ENCODE assay signal across 25 cellular contexts in the genomic region with DNA sequence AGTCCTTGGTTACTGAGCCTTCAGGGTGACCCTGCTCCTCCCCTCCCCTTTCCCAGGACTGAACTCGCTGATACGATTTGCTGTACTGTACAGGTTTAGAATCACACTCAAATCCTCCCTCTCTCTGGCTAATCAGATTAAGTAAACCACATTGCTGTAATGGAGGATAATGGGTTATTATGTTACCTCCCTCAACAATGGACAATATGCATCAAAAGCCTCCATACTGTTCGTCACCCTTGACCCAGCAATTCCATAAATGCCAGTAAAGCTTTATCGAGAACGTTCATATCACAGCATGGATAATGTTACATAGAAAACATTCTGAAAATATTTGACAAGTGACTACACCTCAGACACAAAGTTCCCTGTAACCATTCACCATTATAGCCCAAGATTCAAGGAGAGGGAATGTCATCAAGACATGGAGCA.
DNase-seq lines count a peak whose midpoint lies in the region; ATAC-seq, FAIRE-seq and TF ChIP-seq lines count a peak whose summit lies in the region.
"Had no signal": no experiment of that assay in that cellular context is flagged by ENCODE, and none has a peak within 500 bp of the region (broad histone marks: within the 10 kb centered on the region; RNA-seq: fewer than 3 reads in every experiment).

No MANE protein-coding gene starts in this region.

- DNase-seq in GM23338 (ENCODE audit: low spot score) (no peak), NCI-H82 treated with DMSO at 0.1 percent for 48 hours (lab: John Stamatoyannopoulos, UW; ENCODE audit: unreplicated experiment) (peak; percentile 93), endothelial cell of umbilical vein (ENCODE audit: low read depth, low spot score) (no peak), osteoblast (ENCODE audit: insufficient read length, low spot score, missing footprints) (no peak), iPS-NIHi7 (ENCODE audit: extremely low spot score) (no peak), pancreas (no peak), GM20000 (ENCODE audit: low spot score) (no peak)
- no peak for DNase-seq in activated T-cell treated with anti-CD3 and anti-CD28 coated beads, Interleukin-2, amount 50 U/mL, for 1 hour
- DNase-seq: activated CD4-positive, alpha-beta T cell treated with anti-CD3 and anti-CD28 coated beads for 4 hours; activated CD8-positive, alpha-beta memory T cell treated with anti-CD3 and anti-CD28 coated beads, Interleukin-2, amount 50 U/mL, for 48 hours; activated naive CD4-positive, alpha-beta T cell treated with anti-CD3 and anti-CD28 coated beads for 36 hours; DMS53; effector memory CD4-positive, alpha-beta T cell; KG1; naive thymus-derived CD8-positive, alpha-beta T cell; NCI-H1105; psoas muscle; SHP77 treated with DMSO at 0.1 percent for 48 hours; stimulated activated CD4-positive, alpha-beta T cell treated with anti-CD3 and anti-CD28 coated beads, Interleukin-12 subunit alpha, Interleukin-12 subunit beta, amount 100 ng/mL, for 4 hours; stimulated activated naive B cell treated with anti-CD40 and anti-IgM and Interleukin-4, amounts not matched to agents 10 μg/mL and 1 μg/mL and 100 μg/mL, for 72 hours; T-helper 9 cell; transverse colon had no signal

- no peaks in the 10 kb centered on the region for H3K9me1 ChIP-seq in endothelial cell of umbilical vein (replicated peaks; ENCODE audit: control insufficient read depth, extremely low read depth, insufficient read depth, low read length)

- TF ChIP-seq CTCF in GM23338 (conservative IDR thresholded peaks at IDR 0.05; ENCODE audit: low read depth in 2 of 2) (no peak), endothelial cell of umbilical vein (IDR thresholded peaks at IDR 0.05; ENCODE audit: extremely low read depth in 1 of 2, insufficient read depth in 1 of 2, low read depth in 1 of 2, low read length in 2 of 2) (no peak), osteoblast (IDR thresholded peaks at IDR 0.05; ENCODE audit: extremely low read depth, low read depth, low read length) (no peak), pancreas (IDR thresholded peaks at IDR 0.05) (no peak), GM20000 (IDR thresholded peaks at IDR 0.05; ENCODE audit: extremely low read depth, missing control alignments) (no peak)

- no TSS peak for BruUV-seq in endothelial cell of umbilical vein (replicated peaks; lab: Mats Ljungman, UMichigan)

- no peaks in the 10 kb centered on the region for H3K36me3 Mint-ChIP-seq in GM23338 (ENCODE audit: low read depth)
- H3K36me3 Mint-ChIP-seq: naive thymus-derived CD8-positive, alpha-beta T cell; stimulated activated naive B cell treated with anti-CD40 and anti-IgM and Interleukin-4, amounts not matched to agents 10 μg/mL and 1 μg/mL and 100 μg/mL, for 72 hours had no signal

- no peak overlapping the region for H3K4me3 Mint-ChIP-seq in GM23338
- H3K4me3 Mint-ChIP-seq: activated naive CD4-positive, alpha-beta T cell treated with anti-CD3 and anti-CD28 coated beads for 36 hours; naive thymus-derived CD8-positive, alpha-beta T cell; stimulated activated naive B cell treated with anti-CD40 and anti-IgM and Interleukin-4, amounts not matched to agents 10 μg/mL and 1 μg/mL and 100 μg/mL, for 72 hours had no signal

- no peak for TF ChIP-seq POLR2A in endothelial cell of umbilical vein (IDR thresholded peaks at IDR 0.05; ENCODE audit: low read depth, low read length)

- peaks cover 5% of the 10 kb centered on the region; the same call in 2 of the 3 replicates for H3K4me1 Mint-ChIP-seq in GM23338

- no peaks in the 10 kb centered on the region for H3K27me3 Mint-ChIP-seq in GM23338 (ENCODE audit: insufficient read depth, low read depth, poor library complexity)
- H3K27me3 Mint-ChIP-seq: naive thymus-derived CD8-positive, alpha-beta T cell; stimulated activated naive B cell treated with anti-CD40 and anti-IgM and Interleukin-4, amounts not matched to agents 10 μg/mL and 1 μg/mL and 100 μg/mL, for 72 hours had no signal

- H3K4me3 ChIP-seq in GM23338 (no peak overlapping the region), endothelial cell of umbilical vein (replicated peaks in 1 of 3; ENCODE audit: insufficient read depth in 1 of 3, low read depth in 1 of 3, low read length in 3 of 3) (no peak overlapping the region), osteoblast (ENCODE audit: insufficient read depth, low read length) (no peak overlapping the region), pancreas (no peak overlapping the region)
- H3K4me3 ChIP-seq: BLaER1, lung, psoas muscle, transverse colon had no signal

- H3K9me3 Mint-ChIP-seq in GM23338 = no peaks in the 10 kb centered on the region
- H3K9me3 Mint-ChIP-seq: activated naive CD4-positive, alpha-beta T cell treated with anti-CD3 and anti-CD28 coated beads for 36 hours; naive thymus-derived CD8-positive, alpha-beta T cell; stimulated activated naive B cell treated with anti-CD40 and anti-IgM and Interleukin-4, amounts not matched to agents 10 μg/mL and 1 μg/mL and 100 μg/mL, for 72 hours had no signal

- dilution Hi-C loops in endothelial cell of umbilical vein (cut with MboI; ENCODE audit: extremely low pct_ligation_motif_present, low sequenced_read_pairs) = no loop called here

- ATAC-seq in GM23338 (no peak), pancreas (no peak)
- ATAC-seq: naive thymus-derived CD8-positive, alpha-beta T cell; psoas muscle; stimulated activated naive B cell treated with anti-CD40 and anti-IgM and Interleukin-4, amounts not matched to agents 10 μg/mL and 1 μg/mL and 100 μg/mL, for 72 hours had no signal

- H3K4me1 ChIP-seq in GM23338 (ENCODE audit: insufficient read depth) (no peaks in the 10 kb centered on the region), endothelial cell of umbilical vein (ENCODE audit: control insufficient read depth, extremely low read depth, insufficient read depth, low read length) (no peaks in the 10 kb centered on the region), osteoblast (ENCODE audit: insufficient read depth, low read length) (peaks cover 6% of the 10 kb centered on the region), pancreas (no peaks in the 10 kb centered on the region)
- H3K4me1 ChIP-seq: BLaER1, psoas muscle, transverse colon had no signal

- H3K27ac Mint-ChIP-seq in GM23338 = no peak overlapping the region
- H3K27ac Mint-ChIP-seq: activated naive CD4-positive, alpha-beta T cell treated with anti-CD3 and anti-CD28 coated beads for 36 hours; stimulated activated naive B cell treated with anti-CD40 and anti-IgM and Interleukin-4, amounts not matched to agents 10 μg/mL and 1 μg/mL and 100 μg/mL, for 72 hours had no signal

- H2AFZ ChIP-seq in GM23338 (0 out of 2 replicates have a peak overlapping the region, but pooled peaks have one; percentile 7), endothelial cell of umbilical vein (ENCODE audit: low read depth, low read length) (peak overlapping the region; percentile 15), osteoblast (ENCODE audit: low read length) (peak overlapping the region; percentile 64)

- H3K9me2 ChIP-seq in GM23338 (ENCODE audit: insufficient read depth) = no peaks in the 10 kb centered on the region

- H3K27ac ChIP-seq in GM23338 (ENCODE audit: low read depth) (no peak overlapping the region), endothelial cell of umbilical vein (ENCODE audit: insufficient read depth, low read depth, low read length) (no peak overlapping the region), osteoblast (ENCODE audit: low read depth, low read length) (peak overlapping the region; percentile 40), pancreas (no peak overlapping the region)
- H3K27ac ChIP-seq: BLaER1, psoas muscle, transverse colon had no signal

- H3K27me3 ChIP-seq in GM23338 (ENCODE audit: insufficient read depth) (no peaks in the 10 kb centered on the region), endothelial cell of umbilical vein (ENCODE audit: control insufficient read depth in 2 of 2, insufficient read depth in 2 of 2, low read length in 2 of 2) (no peaks in the 10 kb centered on the region), osteoblast (ENCODE audit: insufficient read depth, low read length) (no peaks in the 10 kb centered on the region), pancreas (no peaks in the 10 kb centered on the region)
- H3K27me3 ChIP-seq: BLaER1, transverse colon had no signal

- H3K36me3 ChIP-seq in GM23338 (ENCODE audit: insufficient read depth) (no peaks in the 10 kb centered on the region), endothelial cell of umbilical vein (ENCODE audit: control insufficient read depth in 2 of 2, extremely low read depth in 1 of 2, insufficient read depth in 2 of 2, low read length in 2 of 2) (no peaks in the 10 kb centered on the region), osteoblast (ENCODE audit: insufficient read depth, low read length) (no peaks in the 10 kb centered on the region), pancreas (no peaks in the 10 kb centered on the region)
- H3K36me3 ChIP-seq: BLaER1, transverse colon had no signal

- CTCF ChIA-PET in endothelial cell of umbilical vein (lab: Charles Lee) = interaction anchor here (1.7 kb wide), 1 partner anchor 13 kb away, joined by 3 read pairs; no protein-coding TSS in a partner anchor

- POLR2A ChIA-PET in endothelial cell of umbilical vein (lab: Charles Lee) = no interaction called here

- H4K20me1 ChIP-seq in GM23338 (replicated peaks; ENCODE audit: insufficient read depth) (no peaks in the 10 kb centered on the region), endothelial cell of umbilical vein (replicated peaks; ENCODE audit: control insufficient read depth, extremely low read depth, insufficient read depth, low read length) (no peaks in the 10 kb centered on the region), osteoblast (ENCODE audit: insufficient read depth, low read length) (no peaks in the 10 kb centered on the region)
- H4K20me1 ChIP-seq: BLaER1 had no signal

- intact Hi-C loops in endothelial cell of umbilical vein (cut with micrococcal nuclease) = no loop called here
- intact Hi-C loops in pancreas (cut with DNase I) = no loop called here

- no peak for FAIRE-seq in endothelial cell of umbilical vein (lab: Jason Lieb, UNC)
- no peak for FAIRE-seq in pancreas (lab: Jason Lieb, UNC)
- FAIRE-seq: frontal cortex had no signal

- 67 to 79% methylated on average over 5 of the region's 5 CpGs for WGBS in pancreas, 2 donors

- no peaks in the 10 kb centered on the region for H3K79me2 ChIP-seq in GM23338 (replicated peaks; ENCODE audit: insufficient read depth)
- no peaks in the 10 kb centered on the region for H3K79me2 ChIP-seq in endothelial cell of umbilical vein (ENCODE audit: control insufficient read depth, insufficient read depth, low read length)
- no peaks in the 10 kb centered on the region for H3K79me2 ChIP-seq in osteoblast (ENCODE audit: insufficient read depth, low read length)

- no peaks in the 10 kb centered on the region for H3F3A ChIP-seq in GM23338 (replicated peaks; ENCODE audit: low read depth)

- H3K4me2 ChIP-seq in GM23338 = no peak overlapping the region
- no peak overlapping the region for H3K4me2 ChIP-seq in endothelial cell of umbilical vein (ENCODE audit: insufficient read depth, low read length)
- peak overlapping the region; percentile 37 for H3K4me2 ChIP-seq in osteoblast (ENCODE audit: insufficient read depth, low read length)
- H3K4me2 ChIP-seq: BLaER1 had no signal

- no peaks in the 10 kb centered on the region for H3K9me3 ChIP-seq in endothelial cell of umbilical vein (replicated peaks; ENCODE audit: control insufficient read depth, insufficient read depth, low read length)
- H3K9me3 ChIP-seq in osteoblast (ENCODE audit: low read depth, low read length) = no peaks in the 10 kb centered on the region
- H3K9me3 ChIP-seq in pancreas = no peaks in the 10 kb centered on the region
- H3K9me3 ChIP-seq: psoas muscle, transverse colon had no signal

- no peak overlapping the region for H3K9ac ChIP-seq in endothelial cell of umbilical vein (replicated peaks; ENCODE audit: extremely low read depth, insufficient read depth, low read length)
- H3K9ac ChIP-seq: BLaER1 had no signal

Comparison
In these comparisons a context has a peak if more than half of its experiments do, and no peak if none do; other contexts are left out.
1. H2AFZ ChIP-seq: peak in every context shown above with its lines; median percentile 64 in osteoblast; 15 in endothelial cell of umbilical vein; 7 in GM23338.